Comparison of ENCODE assay signal across 11 cellular contexts in the genomic region with DNA sequence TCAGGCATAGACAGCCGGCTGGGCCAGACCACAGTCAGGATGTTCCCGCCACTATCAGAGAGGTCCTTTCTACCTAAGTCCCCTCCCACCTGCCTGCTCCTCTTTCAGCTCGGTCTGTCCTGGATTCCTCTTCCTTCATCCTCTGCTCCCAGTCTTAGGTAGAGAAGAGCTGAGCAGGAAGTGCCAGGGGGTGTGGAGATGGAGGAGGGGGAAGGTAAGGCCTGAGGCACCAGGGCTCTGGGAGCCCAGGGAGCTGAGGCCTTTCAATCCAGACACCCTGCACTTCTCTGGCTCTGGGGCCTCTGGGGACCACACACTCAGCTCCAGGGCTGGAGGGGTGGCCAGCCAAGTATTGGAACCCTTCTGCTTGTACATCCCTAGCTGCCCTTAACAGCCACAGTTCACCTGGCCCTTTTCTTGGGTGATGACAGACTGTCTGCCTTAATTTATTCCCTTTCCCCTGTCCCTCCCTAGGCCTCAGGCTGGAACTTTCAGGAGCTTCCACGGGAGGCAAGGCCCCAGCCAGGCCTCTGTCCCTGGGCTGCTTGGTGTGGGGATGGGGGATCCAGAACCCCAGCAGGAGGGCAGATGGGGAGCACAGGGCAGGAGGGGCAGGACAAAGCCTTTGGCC. TPM values are rescaled to one million over a fixed set of nuclear protein-coding genes. Genes with fewer than 3 reads are reported as not detected.
A peak's percentile ranks its signal among the peaks of the same experiment; 100 is the strongest.
DNase-seq lines count a peak whose midpoint lies in the region; ATAC-seq, FAIRE-seq and TF ChIP-seq lines count a peak whose summit lies in the region.
"Had no signal": no experiment of that assay in that cellular context is flagged by ENCODE, and none has a peak within 500 bp of the region (broad histone marks: within the 10 kb centered on the region; RNA-seq: fewer than 3 reads in every experiment).

No MANE protein-coding gene starts in this region.

- ATAC-seq in activated naive CD4-positive, alpha-beta T cell treated with anti-CD3 and anti-CD28 coated beads, Interleukin-2, amount 50 U/mL, for 72 hours: peak in 1 of 2 donors; percentile 1
- no peak for ATAC-seq in HG02759 (IDR thresholded peaks at IDR 0.05; ENCODE audit: unreplicated experiment)
- ATAC-seq: psoas muscle had no signal

- DNase-seq in DMS53 (lab: John Stamatoyannopoulos, UW) (peak; percentile 26), DMS53 treated with DMSO at 0.1 percent for 48 hours (lab: John Stamatoyannopoulos, UW; ENCODE audit: unreplicated experiment) (no peak), GM12892 (ENCODE audit: insufficient read length) (no peak), NCI-H1105 treated with DMSO at 0.1 percent for 48 hours (lab: John Stamatoyannopoulos, UW) (no peak)
- peak in 1 of 2 donors; percentile 50 for DNase-seq in activated naive CD4-positive, alpha-beta T cell treated with anti-CD3 and anti-CD28 coated beads, Interleukin-2, amount 50 U/mL, for 72 hours (ENCODE audit: low spot score in 2 of 2)
- DNase-seq: psoas muscle had no signal

- WGBS in liver: 51% methylated on average over 4 of the region's 4 CpGs

- H3K27ac ChIP-seq in liver (ENCODE audit: low read depth in 1 of 2, low read length in 2 of 2): peak overlapping the region; percentile 68 to 76
- H3K27ac ChIP-seq in subcutaneous abdominal adipose tissue (ENCODE audit: low read depth, low read length): peak overlapping the region; percentile 64
- H3K27ac ChIP-seq: 22Rv1, psoas muscle had no signal

- no peak for FAIRE-seq in GM12892 (lab: Jason Lieb, UNC)
- FAIRE-seq: K562 had no signal

- H3K9ac ChIP-seq in liver (ENCODE audit: low read depth in 1 of 2, low read length in 2 of 2): peak overlapping the region in 1 of 2 donors; percentile 51
- H3K9ac ChIP-seq in subcutaneous abdominal adipose tissue (ENCODE audit: low read length in 5 of 5): peak overlapping the region in 3 of 5 donors; percentile 28 to 44 (median 39)

- TF ChIP-seq POLR2A in GM12892 (IDR thresholded peaks at IDR 0.05; ENCODE audit: low read depth, low read length): no peak

- peak overlapping the region; percentile 35 to 51 for H3K27ac Mint-ChIP-seq in activated naive CD4-positive, alpha-beta T cell treated with anti-CD3 and anti-CD28 coated beads, Interleukin-2, amount 50 U/mL, for 72 hours

- no peaks in the 10 kb centered on the region for H3K36me3 Mint-ChIP-seq in activated naive CD4-positive, alpha-beta T cell treated with anti-CD3 and anti-CD28 coated beads, Interleukin-2, amount 50 U/mL, for 72 hours

- TF ChIP-seq CTCF in liver (IDR thresholded peaks at IDR 0.05; ENCODE audit: low read depth, low read length, missing input control): no peak

- H3K36me3 ChIP-seq in liver (ENCODE audit: control insufficient read depth in 4 of 4, insufficient read depth in 3 of 4, low read depth in 1 of 4, low read length in 3 of 4): peaks cover 0 to 3% (median 0%) of the 10 kb centered on the region in 4 donors
- H3K36me3 ChIP-seq in subcutaneous abdominal adipose tissue (ENCODE audit: control insufficient read depth in 5 of 5, insufficient read depth in 5 of 5, low read length in 5 of 5): peaks cover 0 to 12% (median 0%) of the 10 kb centered on the region in 5 donors

- H3K27me3 ChIP-seq in liver (ENCODE audit: control insufficient read depth in 4 of 4, insufficient read depth in 4 of 4, low read length in 3 of 4) (no peaks in the 10 kb centered on the region), subcutaneous abdominal adipose tissue (ENCODE audit: control insufficient read depth in 5 of 5, insufficient read depth in 4 of 5, low read length in 5 of 5) (no peaks in the 10 kb centered on the region)

- H3K4me1 ChIP-seq in liver (ENCODE audit: control insufficient read depth in 4 of 4, insufficient read depth in 4 of 4, low read length in 3 of 4) (peaks cover 15 to 41% (median 27%) of the 10 kb centered on the region in 4 donors), subcutaneous abdominal adipose tissue (ENCODE audit: control insufficient read depth in 5 of 5, insufficient read depth in 5 of 5, low read length in 5 of 5) (peaks cover 5 to 71% (median 60%) of the 10 kb centered on the region in 5 donors)

- H3K9me3 ChIP-seq in liver (ENCODE audit: control insufficient read depth in 4 of 4, low read length in 3 of 4) (no peaks in the 10 kb centered on the region), subcutaneous abdominal adipose tissue (ENCODE audit: control insufficient read depth in 5 of 5, low read length in 5 of 5) (no peaks in the 10 kb centered on the region)
- H3K9me3 ChIP-seq: psoas muscle had no signal

- no peak for TF ChIP-seq RAD21 in liver (IDR thresholded peaks at IDR 0.05)

- H3K9me3 Mint-ChIP-seq in activated naive CD4-positive, alpha-beta T cell treated with anti-CD3 and anti-CD28 coated beads, Interleukin-2, amount 50 U/mL, for 72 hours: no peaks in the 10 kb centered on the region

- no peak overlapping the region for H3K4me3 ChIP-seq in liver (ENCODE audit: low read depth in 1 of 3, low read length in 3 of 3)
- no peak overlapping the region for H3K4me3 ChIP-seq in subcutaneous abdominal adipose tissue (ENCODE audit: low read depth in 1 of 5, low read length in 5 of 5)
- H3K4me3 ChIP-seq: K562, psoas muscle had no signal

TF ChIP-seq in liver, 16 proteins besides CTCF, POLR2A, EP300 and RAD21:
- TF ChIP-seq FOXA1 (IDR thresholded peaks at IDR 0.05) (no peak), HNF4G (IDR thresholded peaks at IDR 0.05) (no peak)

RNA-seq across cellular contexts. Expression of gene IRF1, which starts 15.6 kb away (rescaled TPM):
- 100 to 1,000 TPM; 107 to 156 TPM for total RNA-seq in activated naive CD4-positive, alpha-beta T cell treated with anti-CD3 and anti-CD28 coated beads, Interleukin-2, amount 50 U/mL, for 72 hours
- 10 to 100 TPM in 1 of 2 donors, 1 to 10 TPM in 1; 9.5 to 42.6 TPM for total RNA-seq in liver
- 10 to 100 TPM; 22.1 to 27.3 TPM for polyA plus RNA-seq in liver
- 29.9 TPM for polyA plus RNA-seq in GM12892 (2012; ENCODE audit: missing spikeins)
